Comparison of ENCODE assay signal across 20 cellular contexts in genomic region chr20:44004306-44004915, GRCh38.
"Had no signal": no experiment of that assay in that cellular context is flagged by ENCODE, and none has a peak within 500 bp of the region (broad histone marks: within the 10 kb centered on the region; RNA-seq: fewer than 3 reads in every experiment).

No MANE protein-coding gene starts in this region.

- H3K36me3 ChIP-seq: suprapubic skin, transverse colon had no signal

- H3K9me3 ChIP-seq: suprapubic skin, transverse colon had no signal

- H3K27me3 ChIP-seq: transverse colon had no signal

- H3K4me1 ChIP-seq: suprapubic skin had no signal

- H3K4me3 ChIP-seq: suprapubic skin, transverse colon had no signal

- DNase-seq: activated CD4-positive, alpha-beta T cell treated with anti-CD3 and anti-CD28 coated beads, Interleukin-2, amount 10 ng/mL, durations not matched to agents 24 days and 14 days; activated CD8-positive, alpha-beta T cell treated with anti-CD3 and anti-CD28 coated beads for 36 hours; activated gamma-delta T cell; activated T-cell treated with anti-CD3 and anti-CD28 coated beads, Interleukin-2, amount 50 U/mL, for 72 hours; amniotic stem cell; caudate nucleus; effector memory CD8-positive, alpha-beta T cell; foreskin fibroblast; hippocampal formation; mammary epithelial cell; nephron progenitor cell; nucleus accumbens; posterior cingulate gyrus; retina; stimulated activated CD4-positive, alpha-beta T cell treated with anti-CD3 and anti-CD28 coated beads, Interleukin-2, amount 100 ng/mL, for 24 hours; stimulated activated naive CD8-positive, alpha-beta T cell treated with anti-CD3 and anti-CD28 coated beads, Interleukin-15, Interleukin-2, amounts not matched to agents 100 U/mL and 50 U/mL, for 24 hours; transverse colon had no signal

- ATAC-seq: activated CD8-positive, alpha-beta T cell treated with anti-CD3 and anti-CD28 coated beads for 36 hours; activated T-cell treated with anti-CD3 and anti-CD28 coated beads, Interleukin-2, amount 50 U/mL, for 72 hours; effector memory CD8-positive, alpha-beta T cell; left lobe of liver; stimulated activated naive CD8-positive, alpha-beta T cell treated with anti-CD3 and anti-CD28 coated beads, Interleukin-15, Interleukin-2, amounts not matched to agents 100 U/mL and 50 U/mL, for 24 hours had no signal

- H3K27ac ChIP-seq: epithelial cell of prostate, suprapubic skin, transverse colon had no signal
